Comparison of ENCODE assay signal across 26 cellular contexts in genomic region chr16:88761143-88761534, GRCh38. TPM values are rescaled to one million over a fixed set of nuclear protein-coding genes. Genes with fewer than 3 reads are reported as not detected.
A peak's percentile ranks its signal among the peaks of the same experiment; 100 is the strongest.
DNase-seq lines count a peak whose midpoint lies in the region; ATAC-seq and TF ChIP-seq lines count a peak whose summit lies in the region.
"Had no signal": no experiment of that assay in that cellular context is flagged by ENCODE, and none has a peak within 500 bp of the region (broad histone marks: within the 10 kb centered on the region; RNA-seq: fewer than 3 reads in every experiment).

No MANE protein-coding gene starts in this region.

- peaks cover 71% of the 10 kb centered on the region for H3K4me1 ChIP-seq in stomach smooth muscle (ENCODE audit: control insufficient read depth, insufficient read depth, low read length)

- intact Hi-C loops in left colon (cut with DNase I, micrococcal nuclease): no loop called here
- intact Hi-C loops in dorsolateral prefrontal cortex (cut with DNase I): no loop called here

- TF ChIP-seq CTCF in VCaP (conservative IDR thresholded peaks at IDR 0.05) (no peak), dorsolateral prefrontal cortex (IDR thresholded peaks at IDR 0.05 in 54 of 56, conservative IDR thresholded peaks at IDR 0.05 in 2 of 56; ENCODE audit: low read depth in 1 of 56, partially characterized antibody in 56 of 56) (no peak)

- H3K36me3 ChIP-seq in stomach smooth muscle (ENCODE audit: control insufficient read depth in 2 of 2, insufficient read depth in 2 of 2, low read length in 2 of 2): peaks cover 0 to 3% of the 10 kb centered on the region in 2 donors
- H3K36me3 ChIP-seq: Peyer's patch had no signal

- H3K27ac ChIP-seq in VCaP (peak overlapping the region; percentile 82), stomach smooth muscle (ENCODE audit: low read length) (peak overlapping the region; percentile 98), dorsolateral prefrontal cortex (no peak overlapping the region)
- H3K27ac ChIP-seq: brain microvascular endothelial cell, GM23248, tibial artery had no signal

- H3K4me3 ChIP-seq in stomach smooth muscle (ENCODE audit: low read length in 2 of 2) (peak overlapping the region in 1 of 2 donors; percentile 22), dorsolateral prefrontal cortex (no peak overlapping the region)
- H3K4me3 ChIP-seq: GM23248, Peyer's patch, tibial artery had no signal

- no peak overlapping the region for H3K9ac ChIP-seq in stomach smooth muscle (ENCODE audit: low read length in 2 of 2)
- H3K9ac ChIP-seq: GM23248 had no signal

- H3K9me3 ChIP-seq in stomach smooth muscle (ENCODE audit: control insufficient read depth in 2 of 2, low read length in 2 of 2): no peaks in the 10 kb centered on the region
- H3K9me3 ChIP-seq: Caco-2, Peyer's patch had no signal

- peak; percentile 31 for ATAC-seq in left colon
- no peak for ATAC-seq in HG03097 (IDR thresholded peaks at IDR 0.05; ENCODE audit: low FRiP score, unreplicated experiment)
- ATAC-seq: sciatic nerve had no signal

- no peaks in the 10 kb centered on the region for H3K27me3 ChIP-seq in stomach smooth muscle (ENCODE audit: control insufficient read depth in 1 of 2, insufficient read depth in 2 of 2, low read length in 2 of 2)
- no peaks in the 10 kb centered on the region for H3K27me3 ChIP-seq in dorsolateral prefrontal cortex
- H3K27me3 ChIP-seq: brain microvascular endothelial cell, Peyer's patch, tibial artery had no signal

- peak; percentile 26 for DNase-seq in HT-29 (ENCODE audit: low spot score)
- no peak for DNase-seq in left colon
- DNase-seq in dorsolateral prefrontal cortex: no peak
- no peak for DNase-seq in NCI-H2029 treated with DMSO at 0.1 percent for 48 hours (lab: John Stamatoyannopoulos, UW)
- DNase-seq: activated CD4-positive, alpha-beta T cell treated with anti-CD3 and anti-CD28 coated beads for 4 hours; amniotic stem cell; brain microvascular endothelial cell; Caco-2; effector CD4-positive, alpha-beta T cell; GDM1; glutamatergic neuron; GM23248; NCI-H1105; NCI-H187; NCI-H2171 treated with DMSO at 0.1 percent for 48 hours; NCI-H524; stimulated activated CD4-positive, alpha-beta T cell treated with anti-CD3 and anti-CD28 coated beads, Interleukin-12 subunit alpha, Interleukin-12 subunit beta, amount 100 ng/mL, for 4 hours; stimulated activated CD4-positive, alpha-beta T cell treated with anti-CD3 and anti-CD28 coated beads, Interleukin-4, amount 100 ng/mL, for 1 hour; SW 1271; T-helper 9 cell; tibial artery had no signal

RNA-seq across cellular contexts. Expression of gene PIEZO1, which starts 23.9 kb away (rescaled TPM):
- total RNA-seq in HT-29 (2014; rRNA removed; shearing (Covaris generic)): 327 and 375 TPM in 2 replicates
- total RNA-seq in left colon: 100 to 1,000 TPM; 118 to 146 TPM
- 10 to 100 TPM; 14.6 to 86.5 (median 34.6) TPM for total RNA-seq in dorsolateral prefrontal cortex

RNA-seq across cellular contexts. Expression of gene CDT1, which starts 42.5 kb away (rescaled TPM):
- 120 and 146 TPM in 2 replicates for total RNA-seq in HT-29 (2014; rRNA removed; shearing (Covaris generic))
- total RNA-seq in left colon (10 to 100 TPM in 1 of 2 donors, 1 to 10 TPM in 1; 6.8 to 14.8 TPM), dorsolateral prefrontal cortex (1 to 10 TPM in 106 of 120 experiments, under 1 TPM in 14; 0.49 to 5.3 (median 2.0) TPM)

RNA-seq across cellular contexts. Expression of gene APRT, which starts 50.6 kb away (rescaled TPM):
- 669 and 675 TPM in 2 replicates for total RNA-seq in HT-29 (2014; rRNA removed; shearing (Covaris generic))
- total RNA-seq in left colon (100 to 1,000 TPM; 112 to 199 TPM), dorsolateral prefrontal cortex (10 to 100 TPM; 21.9 to 51.6 (median 33.2) TPM)

RNA-seq across cellular contexts. Expression of gene CTU2, which starts 54.8 kb away (rescaled TPM):
- total RNA-seq in HT-29 (2014; rRNA removed; shearing (Covaris generic)): 38.4 and 44.5 TPM in 2 replicates
- total RNA-seq in left colon (10 to 100 TPM in 1 of 2 donors, 1 to 10 TPM in 1; 9.8 to 15.0 TPM), dorsolateral prefrontal cortex (10 to 100 TPM; 14.1 to 40.3 (median 24.0) TPM)

RNA-seq across cellular contexts. Expression of gene RNF166, which starts 54.9 kb away (rescaled TPM):
- total RNA-seq in HT-29 (2014; rRNA removed; shearing (Covaris generic)): 44.6 and 49.8 TPM in 2 replicates
- total RNA-seq in left colon (10 to 100 TPM; 11.4 to 12.0 TPM), dorsolateral prefrontal cortex (10 to 100 TPM; 15.1 to 52.4 (median 24.8) TPM)

Comparison
In these comparisons a context has a peak if more than half of its experiments do, and no peak if none do; other contexts are left out.
1. H3K27ac ChIP-seq: peak in VCaP (single experiment) and stomach smooth muscle (single experiment); none in dorsolateral prefrontal cortex (0 of 59).